ENCODE assay signal across 8 cellular contexts in the genomic region with DNA sequence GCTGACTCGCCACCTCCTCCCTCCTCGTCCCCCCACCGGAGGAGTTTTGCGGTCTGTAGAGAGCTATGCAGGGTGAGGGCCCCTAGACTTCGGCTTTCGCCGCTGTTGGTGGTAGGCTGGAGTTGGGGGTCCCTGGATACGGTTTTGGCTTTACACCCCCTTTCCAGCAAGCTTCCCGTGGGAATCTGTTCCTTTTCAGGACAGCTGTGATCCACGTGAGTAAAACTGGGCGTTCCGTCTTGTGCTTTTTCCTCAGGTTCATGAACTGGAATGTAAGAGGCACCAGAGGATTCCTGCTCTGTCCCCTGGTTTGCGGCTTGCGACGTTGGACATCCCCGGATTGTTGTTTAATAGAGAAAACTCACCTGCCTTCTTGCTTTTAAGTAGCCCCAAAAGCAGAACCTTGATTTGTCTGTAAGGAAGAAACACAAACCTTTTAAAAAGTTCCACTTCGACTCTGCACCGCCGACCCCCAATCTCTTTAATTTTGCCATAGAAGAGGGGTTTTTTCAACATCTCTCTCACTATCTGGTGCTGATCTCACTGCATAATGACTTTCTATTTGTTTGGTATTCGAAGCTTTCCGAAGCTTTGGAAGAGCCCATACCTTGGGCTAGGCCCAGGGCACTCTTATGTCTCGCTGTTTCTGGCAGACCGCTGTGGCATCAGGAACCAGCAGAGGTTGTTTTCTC. TPM values are rescaled to one million over a fixed set of nuclear protein-coding genes. Genes with fewer than 3 reads are reported as not detected.
DNase-seq lines count a peak whose midpoint lies in the region; ATAC-seq and TF ChIP-seq lines count a peak whose summit lies in the region.

No MANE protein-coding gene starts in this region.

- H3F3A ChIP-seq in GM23248 (ENCODE audit: insufficient read depth) = peaks cover 13% of the 10 kb centered on the region; the same call in 1 of the 2 replicates
- no peaks in the 10 kb centered on the region for H3F3A ChIP-seq in OCI-LY1 (ENCODE audit: insufficient read depth, low read length)

- H3K9me3 ChIP-seq in GM23248 (ENCODE audit: low read depth) = no peaks in the 10 kb centered on the region
- no peaks in the 10 kb centered on the region for H3K9me3 ChIP-seq in OCI-LY1 (ENCODE audit: low read length)
- no peaks in the 10 kb centered on the region for H3K9me3 ChIP-seq in lower lobe of right lung
- H3K9me3 ChIP-seq in thyroid gland = no peaks in the 10 kb centered on the region

- in situ Hi-C loops in GM23248 (cut with MboI) = no loop called here

- no peak for TF ChIP-seq POLR2A in thyroid gland (IDR thresholded peaks at IDR 0.05)

- H3K27ac ChIP-seq in GM23248 (peak overlapping the region; percentile 93), OCI-LY1 (ENCODE audit: low read depth, low read length, poor library complexity, severe bottlenecking) (peak overlapping the region; percentile 93), cingulate gyrus (ENCODE audit: low read depth, low read length) (peak overlapping the region; percentile 99), lower lobe of right lung (peak overlapping the region; percentile 97), thyroid gland (peak overlapping the region; percentile 90 to 97 (median 97))

- ATAC-seq in lower lobe of right lung (peak; percentile 7 to 40), HG02884 (IDR thresholded peaks at IDR 0.05; ENCODE audit: unreplicated experiment) (no peak)

- H3K4me1 ChIP-seq in GM23248 (ENCODE audit: insufficient read depth) (peaks cover 12% of the 10 kb centered on the region; the same call in 1 of the 2 replicates), OCI-LY1 (ENCODE audit: insufficient read depth, low read length, severe bottlenecking) (peaks cover 42% of the 10 kb centered on the region), lower lobe of right lung (peaks cover 30% of the 10 kb centered on the region), thyroid gland (peaks cover 6 to 24% of the 10 kb centered on the region in 2 donors)

- peak overlapping the region; percentile 80 for H3K4me3 ChIP-seq in GM23248
- H3K4me3 ChIP-seq in OCI-LY1 (ENCODE audit: low read depth, low read length, poor library complexity, severe bottlenecking) = peak overlapping the region; percentile 85
- peak overlapping the region; percentile 81 for H3K4me3 ChIP-seq in lower lobe of right lung
- peak overlapping the region; percentile 9 to 45 (median 44) for H3K4me3 ChIP-seq in thyroid gland (replicated peaks in 1 of 3)

- H3K9ac ChIP-seq in GM23248 (peak overlapping the region; percentile 92), OCI-LY1 (ENCODE audit: low read length) (peak overlapping the region; percentile 94)

- 1 to 2% methylated on average over 23 of the region's 23 CpGs for WGBS in GM23248 (ENCODE audit: low coverage in 1 of 2, low lambda C conversion rate in 2 of 2, missing lambda C conversion rate in 2 of 2), 2 experiments
- WGBS in thyroid gland, 2 donors = 3 to 4% methylated on average over 19 to 23 of the region's 23 CpGs

- H4K20me1 ChIP-seq in GM23248 (ENCODE audit: insufficient read depth) (no peaks in the 10 kb centered on the region), OCI-LY1 (ENCODE audit: insufficient read depth, low read length) (no peaks in the 10 kb centered on the region)

- DNase-seq in DMS114 treated with DMSO at 0.1 percent for 48 hours (lab: John Stamatoyannopoulos, UW; ENCODE audit: unreplicated experiment) = peak; percentile 41
- peak; percentile 71 for DNase-seq in GM23248
- DNase-seq in lower lobe of right lung = no peak
- peak; percentile 23 to 36 for DNase-seq in thyroid gland
- DNase-seq in cortex of kidney (lab: John Stamatoyannopoulos, UW) = no peak

- TF ChIP-seq CTCF in OCI-LY1 (IDR thresholded peaks at IDR 0.05; ENCODE audit: low read length) (no peak), lower lobe of right lung (IDR thresholded peaks at IDR 0.05) (no peak), thyroid gland (IDR thresholded peaks at IDR 0.05) (no peak)

- H3K4me2 ChIP-seq in GM23248 (ENCODE audit: unreplicated experiment) = peak overlapping the region; percentile 97
- peak overlapping the region; percentile 88 for H3K4me2 ChIP-seq in OCI-LY1 (ENCODE audit: low read length)

- peak overlapping the region; percentile 97 for H2AFZ ChIP-seq in GM23248
- H2AFZ ChIP-seq in OCI-LY1 (ENCODE audit: low read length) = peak overlapping the region; percentile 58; the same call in 1 of the 2 replicates

- no peaks in the 10 kb centered on the region for H3K27me3 ChIP-seq in GM23248 (replicated peaks; ENCODE audit: insufficient read depth)
- H3K27me3 ChIP-seq in OCI-LY1 (ENCODE audit: insufficient read depth, low read length) = no peaks in the 10 kb centered on the region
- no peaks in the 10 kb centered on the region for H3K27me3 ChIP-seq in lower lobe of right lung (ENCODE audit: low read depth)
- H3K27me3 ChIP-seq in thyroid gland = no peaks in the 10 kb centered on the region

- intact Hi-C loops in lower lobe of right lung (cut with DNase I) (no loop called here), thyroid gland (cut with DNase I) (loop anchor here (5.0 kb wide), 2 partner anchors 81 to 141 kb away; a partner anchor contains a TSS)

- H3K79me2 ChIP-seq in GM23248 (ENCODE audit: insufficient read depth) (peaks cover 64% of the 10 kb centered on the region), OCI-LY1 (ENCODE audit: insufficient read depth, low read length) (peaks cover 8% of the 10 kb centered on the region; the same call in 1 of the 2 replicates)

- 0 out of 2 replicates have a peak, but pooled peaks cover 4% of the 10 kb centered on the region for H3K36me3 ChIP-seq in GM23248 (ENCODE audit: low read depth)
- peaks cover 14% of the 10 kb centered on the region; the same call in 1 of the 2 replicates for H3K36me3 ChIP-seq in OCI-LY1 (ENCODE audit: insufficient read depth, low read length)
- peaks cover 7% of the 10 kb centered on the region for H3K36me3 ChIP-seq in lower lobe of right lung
- no peaks in the 10 kb centered on the region for H3K36me3 ChIP-seq in thyroid gland

- H3K9me2 ChIP-seq in GM23248 (ENCODE audit: insufficient read depth) = no peaks in the 10 kb centered on the region
- no peaks in the 10 kb centered on the region for H3K9me2 ChIP-seq in OCI-LY1 (ENCODE audit: low read depth, low read length)

RNA-seq across cellular contexts. Expression of a gene that starts 0.5 kb away (rescaled TPM):
- total RNA-seq in GM23248 (2014; rRNA removed; shearing (Covaris generic)) = 18.2 and 32.7 TPM in 2 replicates
- polyA plus RNA-seq in GM23248 (2016; fragmentation: Nextera tagmentation; extraction: Ambion mirVana) = 23.2 and 24.9 TPM in 2 replicates
- total RNA-seq in lower lobe of right lung (22.4 TPM), thyroid gland (10 to 100 TPM; 23.6 to 45.4 (median 42.3) TPM)

RNA-seq across cellular contexts. Expression of a gene that starts 1.1 kb away (rescaled TPM):
- 18.5 and 25.7 TPM in 2 replicates for total RNA-seq in GM23248 (2014; rRNA removed; shearing (Covaris generic))
- polyA plus RNA-seq in GM23248 (2016; fragmentation: Nextera tagmentation; extraction: Ambion mirVana) = 41.2 and 41.7 TPM in 2 replicates
- total RNA-seq in lower lobe of right lung = 41.4 TPM
- 10 to 100 TPM; 15.1 to 31.0 (median 24.9) TPM for total RNA-seq in thyroid gland

Comparison
In these comparisons a context has a peak if more than half of its experiments do, and no peak if none do; other contexts are left out.
1. DNase-seq: peak in DMS114 treated with DMSO at 0.1 percent for 48 hours (single experiment), GM23248 (single experiment) and thyroid gland (2 of 2); none in lower lobe of right lung (single experiment) and cortex of kidney (single experiment).
2. Peak in every context shown above with its lines, with median percentiles within 50 percentile points of each other: H3K27ac ChIP-seq and H3K4me3 ChIP-seq.